8 cellular contexts compared by ENCODE assay signal in the genomic region with DNA sequence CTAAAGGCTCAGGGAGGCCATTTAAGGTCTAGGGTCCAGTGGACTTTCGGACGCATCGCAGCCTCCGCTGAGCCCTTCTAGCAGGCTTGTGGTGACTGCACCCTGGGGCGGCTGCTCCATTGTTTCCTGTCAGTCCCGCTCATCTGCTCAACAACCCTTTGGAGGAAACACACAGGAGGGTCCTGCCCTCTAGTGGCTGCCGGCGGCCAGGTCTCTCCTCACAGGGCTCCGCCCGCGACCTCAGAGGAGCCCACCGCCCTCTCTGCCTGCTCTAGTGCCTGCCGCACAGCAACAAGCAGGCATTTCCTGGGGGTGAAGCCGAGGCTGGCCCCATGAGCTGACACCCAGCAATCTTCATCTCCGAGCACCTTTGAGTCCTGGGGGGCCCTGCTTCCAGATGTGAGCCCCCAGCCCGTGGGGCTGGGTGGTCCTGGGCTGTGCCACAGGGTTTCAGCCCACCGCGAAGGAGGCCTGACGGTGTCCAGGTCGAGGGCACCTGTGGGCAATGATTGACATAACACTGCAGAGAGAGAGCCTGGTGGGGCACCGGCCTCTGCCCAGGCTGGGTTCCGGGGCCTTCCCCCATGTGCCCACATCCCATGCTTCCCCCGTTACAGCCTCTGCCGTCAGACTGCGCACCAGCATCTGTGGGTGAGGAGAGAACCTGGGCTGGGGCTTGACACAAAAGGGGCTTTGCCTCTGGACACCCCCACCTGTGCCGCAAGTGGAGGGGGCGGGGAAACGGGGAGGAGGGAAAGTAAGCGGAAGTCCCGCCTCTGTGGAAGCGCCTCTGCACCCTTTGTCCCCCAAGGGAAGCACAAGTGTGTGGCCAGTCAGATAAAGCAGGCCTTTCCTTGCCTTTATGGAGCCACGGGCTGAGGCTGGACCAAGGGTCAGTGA.
DNase-seq lines count a peak whose midpoint lies in the region; ATAC-seq and TF ChIP-seq lines count a peak whose summit lies in the region.

No MANE protein-coding gene starts in this region.

- CTCF ChIA-PET in AG04449 (lab: Yijun Ruan, JAX): interaction anchor here (0.6 to 2.4 kb wide), 23 partner anchors 9 to 353 kb away, joined by 3 to 11 read pairs (median 4); a partner anchor contains a TSS

- peak; percentile 70 for ATAC-seq in HG03060 (IDR thresholded peaks at IDR 0.05; ENCODE audit: low read depth, unreplicated experiment)

- POLR2A ChIA-PET in AG04449 (lab: Yijun Ruan, JAX): no interaction called here

- peak; percentile 95 for TF ChIP-seq CTCF in AG04449 (IDR thresholded peaks at IDR 0.05; ENCODE audit: insufficient read depth, low read length, missing control alignments)

- DNase-seq in AG04449 (ENCODE audit: low read depth, low spot score) (no peak), NCI-H2196 (lab: John Stamatoyannopoulos, UW; ENCODE audit: unreplicated experiment) (peak; percentile 46), cerebellar cortex (ENCODE audit: low spot score) (peak; percentile 78), kidney tubule cell (ENCODE audit: low spot score) (peak; percentile 81)
- peak; percentile 75 for DNase-seq in activated CD4-positive, CD25-positive, alpha-beta regulatory T cell treated with anti-CD3 and anti-CD28 coated beads, Interleukin-2, amount 50 U/mL, for 16 hours (ENCODE audit: low read depth, low spot score)
- DNase-seq in stimulated activated CD4-positive, alpha-beta T cell treated with anti-CD3 and anti-CD28 coated beads, Interleukin-1b, Interleukin-23, amount 100 ng/mL, for 24 hours (ENCODE audit: low read depth in 4 of 4, low spot score in 1 of 4): peak; percentile 66 to 82 (median 76)

- peak; percentile 12 for TF ChIP-seq POLR2A in GM18526 (IDR thresholded peaks at IDR 0.05; ENCODE audit: extremely low read depth, insufficient read length)

- H3K4me3 ChIP-seq in AG04449 (ENCODE audit: low read depth, low read length): peak overlapping the region; percentile 48
